ENCODE assay signal across 8 cellular contexts in the genomic region with DNA sequence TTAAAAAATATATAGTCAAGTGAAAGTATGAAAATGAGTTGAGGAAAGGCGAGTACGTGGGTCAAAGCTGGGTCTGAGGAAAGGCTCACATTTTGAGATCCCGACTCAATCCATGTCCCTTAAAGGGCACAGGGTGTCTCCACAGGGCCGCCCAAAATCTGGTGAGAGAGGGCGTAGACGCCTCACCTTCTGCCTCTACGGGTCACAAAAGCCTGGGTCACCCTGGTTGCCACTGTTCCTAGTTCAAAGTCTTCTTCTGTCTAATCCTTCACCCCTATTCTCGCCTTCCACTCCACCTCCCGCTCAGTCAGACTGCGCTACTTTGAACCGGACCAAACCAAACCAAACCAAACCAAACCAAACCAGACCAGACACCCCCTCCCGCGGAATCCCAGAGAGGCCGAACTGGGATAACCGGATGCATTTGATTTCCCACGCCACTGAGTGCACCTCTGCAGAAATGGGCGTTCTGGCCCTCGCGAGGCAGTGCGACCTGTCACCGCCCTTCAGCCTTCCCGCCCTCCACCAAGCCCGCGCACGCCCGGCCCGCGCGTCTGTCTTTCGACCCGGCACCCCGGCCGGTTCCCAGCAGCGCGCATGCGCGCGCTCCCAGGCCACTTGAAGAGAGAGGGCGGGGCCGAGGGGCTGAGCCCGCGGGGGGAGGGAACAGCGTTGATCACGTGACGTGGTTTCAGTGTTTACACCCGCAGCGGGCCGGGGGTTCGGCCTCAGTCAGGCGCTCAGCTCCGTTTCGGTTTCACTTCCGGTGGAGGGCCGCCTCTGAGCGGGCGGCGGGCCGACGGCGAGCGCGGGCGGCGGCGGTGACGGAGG. TPM values are rescaled to one million over a fixed set of nuclear protein-coding genes. Genes with fewer than 3 reads are reported as not detected.
DNase-seq lines count a peak whose midpoint lies in the region; ATAC-seq, FAIRE-seq and TF ChIP-seq lines count a peak whose summit lies in the region.

A gene (plus strand): TSS at position 728 of the 831 bp plus-strand sequence. CDS start 261 bp downstream, outside the sequence.

- POLR2A ChIA-PET in AG04449 (lab: Yijun Ruan, JAX) = interaction anchor here (1.1 kb wide), 1 partner anchor 10 kb away, joined by 3 read pairs; no protein-coding TSS in a partner anchor

- H3K27ac ChIP-seq in WERI-Rb-1 (peak within 1 kb of the TSS; percentile 89), breast epithelium (peak within 1 kb of the TSS; percentile 95), small intestine (ENCODE audit: low read depth in 1 of 2, low read length in 1 of 2) (peak within 1 kb of the TSS; percentile 89 to 90)

- H3K36me3 ChIP-seq in WERI-Rb-1 = no peaks in the 10 kb centered on the region
- no peaks in the 10 kb centered on the region for H3K36me3 ChIP-seq in breast epithelium
- H3K36me3 ChIP-seq in small intestine (ENCODE audit: control insufficient read depth in 2 of 2, insufficient read depth in 2 of 2, low read length in 2 of 2) = no peaks in the 10 kb centered on the region

- FAIRE-seq in small intestine (lab: Jason Lieb, UNC) = no peak

- intact Hi-C loops in breast epithelium (cut with DNase I; ENCODE audit: low total_unique reads) = no loop called here

- 5 to 47% (median 12%) methylated on average over 43 to 66 of the region's 66 CpGs for WGBS in small intestine, 3 donors

- CTCF ChIA-PET in AG04449 (lab: Yijun Ruan, JAX) = no interaction called here

- no peak for TF ChIP-seq CTCF in AG04449 (IDR thresholded peaks at IDR 0.05; ENCODE audit: insufficient read depth, low read length, missing control alignments)
- no peak for TF ChIP-seq CTCF in WERI-Rb-1 (IDR thresholded peaks at IDR 0.05; ENCODE audit: low read depth, low read length)
- no peak for TF ChIP-seq CTCF in breast epithelium (IDR thresholded peaks at IDR 0.05)

- H3K4me3 ChIP-seq in AG04449 (ENCODE audit: low read depth, low read length) = peak within 1 kb of the TSS; percentile 68
- peak within 1 kb of the TSS; percentile 83 for H3K4me3 ChIP-seq in WERI-Rb-1 (ENCODE audit: low read depth, low read length)
- peak within 1 kb of the TSS; percentile 67 to 74 (median 73) for H3K4me3 ChIP-seq in breast epithelium
- peak within 1 kb of the TSS; percentile 83 to 86 for H3K4me3 ChIP-seq in small intestine (ENCODE audit: low read depth in 1 of 2, low read length in 2 of 2)

- H3K4me1 ChIP-seq in breast epithelium (no peaks in the 10 kb centered on the region), small intestine (ENCODE audit: control insufficient read depth in 2 of 2, insufficient read depth in 1 of 2, low read depth in 1 of 2, low read length in 1 of 2) (peaks cover 0 to 2% of the 10 kb centered on the region in 2 donors)

- H3K27me3 ChIP-seq in WERI-Rb-1 (ENCODE audit: insufficient read depth, low read depth, severe bottlenecking) = peaks cover 5% of the 10 kb centered on the region
- H3K27me3 ChIP-seq in breast epithelium = no peaks in the 10 kb centered on the region
- no peaks in the 10 kb centered on the region for H3K27me3 ChIP-seq in small intestine (ENCODE audit: control insufficient read depth in 2 of 2, insufficient read depth in 2 of 2, low read length in 2 of 2)

- DNase-seq in AG04449 (ENCODE audit: low read depth, low spot score) = peak; percentile 29
- peak; percentile 98 for DNase-seq in NCI-H2227 (lab: John Stamatoyannopoulos, UW; ENCODE audit: unreplicated experiment)
- DNase-seq in WERI-Rb-1 = peak; percentile 89
- DNase-seq in breast epithelium (ENCODE audit: low spot score in 2 of 2) = peak; percentile 90 to 94
- peak; percentile 90 for DNase-seq in iPS-NIHi11 (ENCODE audit: low spot score)
- peak; percentile 93 for DNase-seq in small intestine

- peak; percentile 76 for ATAC-seq in GM18873 (IDR thresholded peaks at IDR 0.05; ENCODE audit: low FRiP score, unreplicated experiment)
- ATAC-seq in HG03135 (IDR thresholded peaks at IDR 0.05; ENCODE audit: unreplicated experiment) = peak; percentile 83

- peak; percentile 31 for TF ChIP-seq POLR2A in breast epithelium (IDR thresholded peaks at IDR 0.05)

- H3K9me3 ChIP-seq in WERI-Rb-1 (ENCODE audit: severe bottlenecking) (no peaks in the 10 kb centered on the region), breast epithelium (no peaks in the 10 kb centered on the region), small intestine (ENCODE audit: control insufficient read depth, low read depth) (no peaks in the 10 kb centered on the region)

RNA-seq across cellular contexts. Expression of the gene that starts here (rescaled TPM):
- total RNA-seq in breast epithelium = 10 to 100 TPM; 38.7 to 52.4 (median 40.0) TPM
- 10 to 100 TPM; 13.5 to 21.7 (median 14.8) TPM for polyA plus RNA-seq in small intestine

Comparison
In these comparisons a context has a peak if more than half of its experiments do, and no peak if none do; other contexts are left out.
1. Peak in every context shown above with its lines: DNase-seq, ATAC-seq, H3K4me3 ChIP-seq and H3K27ac ChIP-seq.
2. DNase-seq: peak in every context shown above with its lines; median percentile 98 in NCI-H2227; 93 in small intestine; 92 in breast epithelium; 90 in iPS-NIHi11; 89 in WERI-Rb-1; 29 in AG04449.